In genomic region chr18:58827886-58828285, GRCh38 we compare ENCODE assay signal across 22 cellular contexts.
"Had no signal": no experiment of that assay in that cellular context is flagged by ENCODE, and none has a peak within 500 bp of the region (broad histone marks: within the 10 kb centered on the region; RNA-seq: fewer than 3 reads in every experiment).

No MANE protein-coding gene starts in this region.

- DNase-seq: cortex of kidney; effector memory CD8-positive, alpha-beta T cell; head of caudate nucleus; left ventricle myocardium superior; lower lobe of right lung; naive thymus-derived CD8-positive, alpha-beta T cell; stimulated activated CD4-positive, alpha-beta T cell treated with anti-CD3 and anti-CD28 coated beads, Interleukin-12 subunit alpha, Interleukin-12 subunit beta, amount 100 ng/mL, for 4 hours; stimulated activated CD4-positive, alpha-beta T cell treated with anti-CD3 and anti-CD28 coated beads, Interleukin-1b, Interleukin-23, amount 100 ng/mL, for 48 hours; stimulated activated CD4-positive, alpha-beta T cell treated with anti-CD3 and anti-CD28 coated beads, Interleukin-4, amount 100 ng/mL, for 1 hour; stimulated activated CD8-positive, alpha-beta memory T cell treated with anti-CD3 and anti-CD28 coated beads, Interleukin-4, amount 100 ng/mL, for 48 hours; stimulated activated naive CD4-positive, alpha-beta T cell; stimulated activated naive CD8-positive, alpha-beta T cell treated with anti-CD3 and anti-CD28 coated beads, Interleukin-15, amount 100 ng/mL, for 72 hours; upper lobe of right lung had no signal

- FAIRE-seq: endometrium, frontal cortex, keratinocyte had no signal

- H3K36me3 ChIP-seq: lower lobe of right lung, neutrophil, suprapubic skin, tibial nerve, upper lobe of right lung, uterus had no signal

- H3K27me3 ChIP-seq: neutrophil, suprapubic skin, tibial nerve, upper lobe of right lung, uterus had no signal

- H3K9ac ChIP-seq: parathyroid adenoma had no signal

- H3K4me2 ChIP-seq: smooth muscle cell had no signal

- H3K9me3 ChIP-seq: lower lobe of right lung, neutrophil, suprapubic skin, tibial nerve, upper lobe of right lung, uterus had no signal

- H3K4me1 ChIP-seq: lower lobe of right lung, parathyroid adenoma, suprapubic skin, upper lobe of right lung, uterus had no signal

- H3K4me3 ChIP-seq: lower lobe of right lung, smooth muscle cell, suprapubic skin, tibial nerve, upper lobe of right lung, uterus had no signal

- H2AFZ ChIP-seq: parathyroid adenoma had no signal

- H3K27ac ChIP-seq: lower lobe of right lung, neutrophil, parathyroid adenoma, suprapubic skin, upper lobe of right lung had no signal
